ENCODE assay signal across 17 cellular contexts in the genomic region with DNA sequence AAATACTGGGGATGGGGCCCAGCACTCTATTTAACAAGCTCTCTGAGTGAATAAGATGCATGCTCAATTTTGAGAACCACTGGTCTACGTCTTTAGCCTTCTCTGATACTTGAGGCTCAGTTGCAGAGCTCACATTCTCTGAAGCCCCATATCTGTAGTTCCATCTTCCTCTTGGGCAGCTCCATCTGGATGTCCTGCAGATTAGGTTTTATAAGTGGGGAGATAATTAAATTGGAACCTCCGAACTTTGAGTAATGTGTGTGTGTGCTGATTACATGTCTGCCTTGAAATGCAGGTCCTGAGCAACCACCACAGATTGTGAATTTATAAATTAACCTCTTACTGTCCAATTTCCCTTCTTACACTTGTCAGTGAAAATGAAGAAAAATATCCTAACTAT. TPM values are rescaled to one million over a fixed set of nuclear protein-coding genes. Genes with fewer than 3 reads are reported as not detected.
A peak's percentile ranks its signal among the peaks of the same experiment; 100 is the strongest.
DNase-seq lines count a peak whose midpoint lies in the region; ATAC-seq and TF ChIP-seq lines count a peak whose summit lies in the region.
"Had no signal": no experiment of that assay in that cellular context is flagged by ENCODE, and none has a peak within 500 bp of the region (broad histone marks: within the 10 kb centered on the region; RNA-seq: fewer than 3 reads in every experiment).

No MANE protein-coding gene starts in this region.

- H3K4me1 ChIP-seq in endodermal cell (ENCODE audit: control insufficient read depth, insufficient read depth, low read length) (no peaks in the 10 kb centered on the region), rectal smooth muscle tissue (ENCODE audit: control insufficient read depth, insufficient read depth, low read length) (peaks cover 18% of the 10 kb centered on the region)

- H3K9ac ChIP-seq in endodermal cell (ENCODE audit: extremely low read depth, low read length, poor library complexity, severe bottlenecking) = no peak overlapping the region
- H3K9ac ChIP-seq in rectal smooth muscle tissue (ENCODE audit: low read length) = no peak overlapping the region

- 80 to 87% methylated on average over 2 of the region's 2 CpGs for WGBS in endodermal cell (ENCODE audit: insufficient coverage in 1 of 2, insufficient read length in 1 of 2), 2 experiments

- no peaks in the 10 kb centered on the region for H3K4me1 Mint-ChIP-seq in endodermal cell

- H3K27ac Mint-ChIP-seq in endodermal cell = no peak overlapping the region
- H3K27ac Mint-ChIP-seq: activated CD4-positive, alpha-beta T cell treated with anti-CD3 and anti-CD28 coated beads, Interleukin-2, amount 10 ng/mL, durations not matched to agents 7 days and 5 days had no signal

- no peak overlapping the region for H3K4me3 Mint-ChIP-seq in endodermal cell
- H3K4me3 Mint-ChIP-seq: activated CD4-positive, alpha-beta T cell treated with anti-CD3 and anti-CD28 coated beads, Interleukin-2, amount 10 ng/mL, durations not matched to agents 7 days and 5 days; H9 had no signal

- no peaks in the 10 kb centered on the region for H3K9me3 ChIP-seq in endodermal cell (ENCODE audit: control insufficient read depth, low read length)
- H3K9me3 ChIP-seq: BE2C had no signal

- peaks cover 16% of the 10 kb centered on the region for H3K27me3 Mint-ChIP-seq in endodermal cell (ENCODE audit: insufficient read depth)
- H3K27me3 Mint-ChIP-seq: activated CD4-positive, alpha-beta T cell treated with anti-CD3 and anti-CD28 coated beads, Interleukin-2, amount 10 ng/mL, durations not matched to agents 7 days and 5 days had no signal

- H3K27ac ChIP-seq in endodermal cell (ENCODE audit: low read depth, low read length) (peak overlapping the region; percentile 68), rectal smooth muscle tissue (ENCODE audit: low read depth, low read length) (peak overlapping the region; percentile 29)
- H3K27ac ChIP-seq: 22Rv1 had no signal

- DNase-seq in DMS53 (lab: John Stamatoyannopoulos, UW) = peak; percentile 13
- no peak for DNase-seq in DMS53 treated with DMSO at 0.1 percent for 48 hours (lab: John Stamatoyannopoulos, UW; ENCODE audit: unreplicated experiment)
- peak; percentile 65 for DNase-seq in NCI-H82 treated with DMSO at 0.1 percent for 48 hours (lab: John Stamatoyannopoulos, UW; ENCODE audit: unreplicated experiment)
- no peak for DNase-seq in endodermal cell
- no peak for DNase-seq in SIG-M5 treated with dmso at 0.1 percent for 504 hours (lab: John Stamatoyannopoulos, UW; ENCODE audit: unreplicated experiment)
- DNase-seq in midbrain (lab: John Stamatoyannopoulos, UW) = no peak
- DNase-seq: activated CD4-positive, alpha-beta T cell treated with anti-CD3 and anti-CD28 coated beads, Interleukin-2, amount 10 ng/mL, durations not matched to agents 7 days and 5 days; activated naive CD4-positive, alpha-beta T cell treated with anti-CD3 and anti-CD28 coated beads, Interleukin-2, amount 50 U/mL, for 16 hours; H9; NCI-H1048; NCI-H2081 treated with DMSO at 0.1 percent for 48 hours; stimulated activated CD4-positive, alpha-beta T cell treated with anti-CD3 and anti-CD28 coated beads, Interleukin-4, amount 100 ng/mL, for 4 hours had no signal

- H3K36me3 ChIP-seq in endodermal cell (ENCODE audit: control insufficient read depth, insufficient read depth, low read length) = peaks cover 23% of the 10 kb centered on the region
- peaks cover 5% of the 10 kb centered on the region for H3K36me3 ChIP-seq in rectal smooth muscle tissue (ENCODE audit: control insufficient read depth, insufficient read depth, low read length)

- no peak for ATAC-seq in HG02763 (IDR thresholded peaks at IDR 0.05; ENCODE audit: unreplicated experiment)
- ATAC-seq: GM12878 had no signal

- H3K4me3 ChIP-seq in endodermal cell (ENCODE audit: low read length) = no peak overlapping the region
- no peak overlapping the region for H3K4me3 ChIP-seq in rectal smooth muscle tissue (ENCODE audit: low read length)
- H3K4me3 ChIP-seq: GM12878 had no signal

- H3K36me3 Mint-ChIP-seq in endodermal cell (ENCODE audit: low read depth) = peaks cover 20% of the 10 kb centered on the region

- H3K9me3 Mint-ChIP-seq in endodermal cell = no peaks in the 10 kb centered on the region
- H3K9me3 Mint-ChIP-seq: activated CD4-positive, alpha-beta T cell treated with anti-CD3 and anti-CD28 coated beads, Interleukin-2, amount 10 ng/mL, durations not matched to agents 7 days and 5 days; H9 had no signal

- H3K27me3 ChIP-seq in endodermal cell (ENCODE audit: control insufficient read depth, insufficient read depth, low read length, poor library complexity, severe bottlenecking) (no peaks in the 10 kb centered on the region), rectal smooth muscle tissue (ENCODE audit: control insufficient read depth, insufficient read depth, low read length) (no peaks in the 10 kb centered on the region)
- H3K27me3 ChIP-seq: BE2C had no signal

- no peak for TF ChIP-seq CTCF in endodermal cell (conservative IDR thresholded peaks at IDR 0.05)

RNA-seq across cellular contexts. Expression of gene RASL11A, which starts 7.2 kb away (rescaled TPM):
- total RNA-seq in endodermal cell = 1 to 10 TPM in 1 of 2 donors, under 1 TPM in 1; 0.95 to 1.1 TPM
- polyA plus RNA-seq in endodermal cell (2013, experiment 1 of 2) = 1.2 TPM
- polyA plus RNA-seq in endodermal cell (2013, experiment 2 of 2) = 0.70 TPM

RNA-seq across cellular contexts. Expression of gene RPL21, which starts 12.1 kb away (rescaled TPM):
- total RNA-seq in endodermal cell = 100 to 1,000 TPM; 882 to 975 TPM
- 1,851 TPM for polyA plus RNA-seq in endodermal cell (2013, experiment 1 of 2)
- polyA plus RNA-seq in endodermal cell (2013, experiment 2 of 2) = 1,837 TPM

Comparison
In these comparisons a context has a peak if more than half of its experiments do, and no peak if none do; other contexts are left out.
1. DNase-seq: peak in DMS53 (single experiment) and NCI-H82 treated with DMSO at 0.1 percent for 48 hours (single experiment); none in DMS53 treated with DMSO at 0.1 percent for 48 hours (single experiment), endodermal cell (single experiment), SIG-M5 treated with dmso at 0.1 percent for 504 hours (single experiment) and midbrain (single experiment).